Comparison of ENCODE assay signal across 11 cellular contexts in genomic region chr1:167430134-167430848, GRCh38.
DNase-seq lines count a peak whose midpoint lies in the region; ATAC-seq and TF ChIP-seq lines count a peak whose summit lies in the region.
"Had no signal": no experiment of that assay in that cellular context is flagged by ENCODE, and none has a peak within 500 bp of the region (broad histone marks: within the 10 kb centered on the region; RNA-seq: fewer than 3 reads in every experiment).

No MANE protein-coding gene starts in this region.

- peaks cover 3% of the 10 kb centered on the region for H3K27me3 Mint-ChIP-seq in WTC11 (ENCODE audit: low read depth)
- H3K27me3 Mint-ChIP-seq in natural killer cell (ENCODE audit: low read depth in 2 of 2) = no peaks in the 10 kb centered on the region

- intact Hi-C loops in natural killer cell (cut with micrococcal nuclease) = loop anchor here (1.0 to 2.0 kb wide), 2 partner anchors 59 to 207 kb away; no protein-coding TSS in a partner anchor

- H3K27ac Mint-ChIP-seq in WTC11 (peak overlapping the region; percentile 55), natural killer cell (peak overlapping the region; percentile 91 to 100)

- no peaks in the 10 kb centered on the region for H3K4me1 ChIP-seq in foreskin keratinocyte

- no peak overlapping the region for H3K27ac ChIP-seq in foreskin keratinocyte
- H3K27ac ChIP-seq: 22Rv1, KMS-11 had no signal

- DNase-seq in NCI-H1694 (lab: John Stamatoyannopoulos, UW) = peak; percentile 14
- DNase-seq in NCI-H1694 treated with DMSO at 0.1 percent for 48 hours (lab: John Stamatoyannopoulos, UW) = no peak
- peak; percentile 62 for DNase-seq in WTC11 (ENCODE audit: low spot score)
- peak; percentile 52 for DNase-seq in natural killer cell
- DNase-seq in stimulated activated CD4-positive, alpha-beta T cell treated with anti-CD3 and anti-CD28 coated beads, Interleukin-15, amount 100 ng/mL, for 24 hours = no peak
- no peak for DNase-seq in SKM-1 treated with dmso at 0.1 percent for 144 hours (lab: John Stamatoyannopoulos, UW; ENCODE audit: unreplicated experiment)
- no peak for DNase-seq in foreskin keratinocyte
- DNase-seq: SHP77 had no signal

- no peaks in the 10 kb centered on the region for H3K27me3 ChIP-seq in foreskin keratinocyte

- ATAC-seq in HG02588 (IDR thresholded peaks at IDR 0.05; ENCODE audit: unreplicated experiment) (peak; percentile 39), WTC11 (peak; percentile 65), natural killer cell (peak; percentile 20 to 50 (median 21)), foreskin keratinocyte (no peak)

- H3K4me1 Mint-ChIP-seq in WTC11 (peaks cover 70% of the 10 kb centered on the region), natural killer cell (peaks cover 87 to 89% of the 10 kb centered on the region in 2 donors)

- H3K36me3 Mint-ChIP-seq in WTC11 = no peaks in the 10 kb centered on the region
- peaks cover 17% of the 10 kb centered on the region for H3K36me3 Mint-ChIP-seq in natural killer cell

- POLR2A ChIA-PET in WTC11 (lab: Charles Lee) = interaction anchor here (0.5 kb wide), 1 partner anchor 140 kb away, joined by 5 read pairs; no protein-coding TSS in a partner anchor

- H3K9me3 Mint-ChIP-seq in WTC11 (no peaks in the 10 kb centered on the region), natural killer cell (no peaks in the 10 kb centered on the region)

- TF ChIP-seq CTCF in WTC11 (IDR thresholded peaks at IDR 0.05) = no peak
- TF ChIP-seq CTCF in natural killer cell (IDR thresholded peaks at IDR 0.05) = no peak
- TF ChIP-seq CTCF in foreskin keratinocyte (conservative IDR thresholded peaks at IDR 0.05) = no peak

- H3K4me3 Mint-ChIP-seq in WTC11 (peak overlapping the region; percentile 34), natural killer cell (peak overlapping the region; percentile 85)

- CTCF ChIA-PET in WTC11 (lab: Charles Lee) = interaction anchor here (0.6 to 1.9 kb wide), 5 partner anchors 11 to 110 kb away, joined by 3 to 6 read pairs (median 3); no protein-coding TSS in a partner anchor

TF ChIP-seq in WTC11, 78 proteins besides CTCF, POLR2A, EP300 and RAD21 (continues in another document):
- TF ChIP-seq RELA (CRISPR knock-in tag; IDR thresholded peaks at IDR 0.05; ENCODE audit: borderline replicate concordance) (no peak), ATF2 (CRISPR knock-in tag; IDR thresholded peaks at IDR 0.05; ENCODE audit: borderline replicate concordance, low read depth) (no peak), IRF2 (CRISPR knock-in tag; IDR thresholded peaks at IDR 0.05; ENCODE audit: borderline replicate concordance, low read depth) (no peak), EMX1 (CRISPR knock-in tag; IDR thresholded peaks at IDR 0.05) (0 out of 2 replicates have a peak, but pooled peaks have one; percentile 40), TEAD4 (CRISPR knock-in tag; IDR thresholded peaks at IDR 0.05) (0 out of 2 replicates have a peak, but pooled peaks have one; percentile 22), OVOL2 (CRISPR knock-in tag; IDR thresholded peaks at IDR 0.05; ENCODE audit: borderline replicate concordance) (no peak), HMGA2 (CRISPR knock-in tag; IDR thresholded peaks at IDR 0.05) (no peak), USF1 (CRISPR knock-in tag; IDR thresholded peaks at IDR 0.05) (0 out of 2 replicates have a peak, but pooled peaks have one; percentile 16), ZBTB43 (CRISPR knock-in tag; IDR thresholded peaks at IDR 0.05) (no peak), ZNF416 (CRISPR knock-in tag; IDR thresholded peaks at IDR 0.05) (no peak), TEAD1 (CRISPR knock-in tag; IDR thresholded peaks at IDR 0.05) (peak; percentile 77; the same call in 1 of the 2 replicates), GTF2I (CRISPR knock-in tag; conservative IDR thresholded peaks at IDR 0.05) (no peak)
- TF ChIP-seq, protein P1, sequence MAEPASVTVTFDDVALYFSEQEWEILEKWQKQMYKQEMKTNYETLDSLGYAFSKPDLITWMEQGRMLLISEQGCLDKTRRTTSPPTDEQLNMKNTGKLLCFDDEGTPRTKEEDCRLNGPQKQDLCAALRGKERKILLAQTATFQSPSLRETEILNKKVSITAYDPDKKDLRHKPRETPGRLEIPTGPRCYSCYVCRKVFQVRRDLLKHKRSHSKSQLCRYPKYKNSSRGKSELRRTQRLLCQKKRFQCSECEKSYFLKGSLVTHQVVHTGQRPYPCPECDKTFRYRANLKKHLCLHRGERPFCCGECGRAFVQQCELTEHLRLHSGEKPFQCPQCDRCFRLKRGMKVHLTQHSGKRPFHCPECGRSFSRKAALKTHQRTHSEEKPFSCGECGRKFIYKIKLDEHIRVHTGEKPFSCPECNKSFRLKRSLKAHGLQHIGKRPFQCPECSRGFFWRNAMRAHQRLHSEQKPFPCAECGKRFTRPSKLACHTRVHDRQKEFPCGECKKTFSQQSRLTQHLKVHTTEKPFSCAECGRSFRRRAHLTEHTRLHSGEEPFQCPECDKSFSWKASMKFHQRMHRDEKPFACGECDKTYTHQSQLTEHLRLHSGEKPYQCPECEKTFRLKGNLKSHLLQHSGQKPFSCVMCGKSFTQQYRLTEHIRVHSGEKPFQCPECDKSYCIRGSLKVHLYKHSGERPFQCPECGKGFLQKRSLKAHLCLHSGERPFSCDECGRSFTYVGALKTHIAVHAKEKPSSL (CRISPR knock-in tag; conservative IDR thresholded peaks at IDR 0.05) = no peak
- TF ChIP-seq, protein P2, sequence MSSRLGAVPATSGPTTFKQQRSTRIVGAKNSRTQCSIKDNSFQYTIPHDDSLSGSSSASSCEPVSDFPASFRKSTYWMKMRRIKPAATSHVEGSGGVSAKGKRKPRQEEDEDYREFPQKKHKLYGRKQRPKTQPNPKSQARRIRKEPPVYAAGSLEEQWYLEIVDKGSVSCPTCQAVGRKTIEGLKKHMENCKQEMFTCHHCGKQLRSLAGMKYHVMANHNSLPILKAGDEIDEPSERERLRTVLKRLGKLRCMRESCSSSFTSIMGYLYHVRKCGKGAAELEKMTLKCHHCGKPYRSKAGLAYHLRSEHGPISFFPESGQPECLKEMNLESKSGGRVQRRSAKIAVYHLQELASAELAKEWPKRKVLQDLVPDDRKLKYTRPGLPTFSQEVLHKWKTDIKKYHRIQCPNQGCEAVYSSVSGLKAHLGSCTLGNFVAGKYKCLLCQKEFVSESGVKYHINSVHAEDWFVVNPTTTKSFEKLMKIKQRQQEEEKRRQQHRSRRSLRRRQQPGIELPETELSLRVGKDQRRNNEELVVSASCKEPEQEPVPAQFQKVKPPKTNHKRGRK (CRISPR knock-in tag; IDR thresholded peaks at IDR 0.05; ENCODE audit: borderline replicate concordance) = no peak
- TF ChIP-seq, protein P3, sequence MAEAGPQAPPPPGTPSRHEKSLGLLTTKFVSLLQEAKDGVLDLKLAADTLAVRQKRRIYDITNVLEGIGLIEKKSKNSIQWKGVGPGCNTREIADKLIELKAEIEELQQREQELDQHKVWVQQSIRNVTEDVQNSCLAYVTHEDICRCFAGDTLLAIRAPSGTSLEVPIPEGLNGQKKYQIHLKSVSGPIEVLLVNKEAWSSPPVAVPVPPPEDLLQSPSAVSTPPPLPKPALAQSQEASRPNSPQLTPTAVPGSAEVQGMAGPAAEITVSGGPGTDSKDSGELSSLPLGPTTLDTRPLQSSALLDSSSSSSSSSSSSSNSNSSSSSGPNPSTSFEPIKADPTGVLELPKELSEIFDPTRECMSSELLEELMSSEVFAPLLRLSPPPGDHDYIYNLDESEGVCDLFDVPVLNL (CRISPR knock-in tag; IDR thresholded peaks at IDR 0.05; ENCODE audit: borderline replicate concordance, low read depth) = no peak

Comparison
In these comparisons a context has a peak if more than half of its experiments do, and no peak if none do; other contexts are left out.
1. DNase-seq: peak in NCI-H1694 (single experiment), WTC11 (single experiment) and natural killer cell (single experiment); none in NCI-H1694 treated with DMSO at 0.1 percent for 48 hours (single experiment), stimulated activated CD4-positive, alpha-beta T cell treated with anti-CD3 and anti-CD28 coated beads, Interleukin-15, amount 100 ng/mL, for 24 hours (single experiment), SKM-1 treated with dmso at 0.1 percent for 144 hours (single experiment) and foreskin keratinocyte (0 of 2).